8 cellular contexts compared by ENCODE assay signal in genomic region chr1:3796215-3797193, GRCh38. TPM values are rescaled to one million over a fixed set of nuclear protein-coding genes. Genes with fewer than 3 reads are reported as not detected.
DNase-seq lines count a peak whose midpoint lies in the region; ATAC-seq and TF ChIP-seq lines count a peak whose summit lies in the region.

Gene LRRC47, minus strand, starts transcription at chr1:3796498. Its CDS starts 22 bp downstream, at chr1:3796476.

- H3K4me3 ChIP-seq in BJ (ENCODE audit: low read depth, low read length), result peak within 1 kb of the TSS; percentile 89

- CTCF ChIA-PET in BJ (lab: Yijun Ruan, JAX), result interaction anchor here (0.6 to 3.4 kb wide), 7 partner anchors 11 to 343 kb away, joined by 3 to 13 read pairs (median 3); partner anchors contain the start of gene ARHGEF16

- no peaks in the 10 kb centered on the region for H3K36me3 ChIP-seq in BJ (ENCODE audit: control insufficient read depth, insufficient read depth, low read length)

- TF ChIP-seq CTCF in BJ (IDR thresholded peaks at IDR 0.05; ENCODE audit: insufficient read depth, low read depth, low read length), result peak; percentile 11; the same call in 1 of the 2 replicates

- H3K27me3 ChIP-seq in BJ (ENCODE audit: control insufficient read depth, insufficient read depth, low read length), result peaks cover 2% of the 10 kb centered on the region

- ATAC-seq in HG03439 (IDR thresholded peaks at IDR 0.05; ENCODE audit: unreplicated experiment), result peak; percentile 89
- ATAC-seq in left lobe of liver, result peak; percentile 99

- POLR2A ChIA-PET in BJ (lab: Charles Lee), result interaction anchor here (0.6 kb wide), 2 partner anchors 11 to 1385 kb away, joined by 3 to 5 read pairs; no protein-coding TSS in a partner anchor

- peak; percentile 19 for DNase-seq in BJ (ENCODE audit: low read depth)
- peak; percentile 100 for DNase-seq in GM19238 (ENCODE audit: insufficient read length, low spot score)
- DNase-seq in NCI-H748 treated with DMSO at 0.1 percent for 48 hours (lab: John Stamatoyannopoulos, UW), result peak; percentile 36
- DNase-seq in activated CD4-positive, alpha-beta T cell treated with anti-CD3 and anti-CD28 coated beads, Interleukin-2, amount 50 U/mL, for 1 hour, result peak; percentile 94
- peak; percentile 79 for DNase-seq in cortex of kidney (lab: John Stamatoyannopoulos, UW)
- DNase-seq in left lobe of liver (ENCODE audit: low spot score), result peak; percentile 95
- DNase-seq in stimulated activated CD4-positive, alpha-beta T cell treated with anti-CD3 and anti-CD28 coated beads, Interleukin-2, amount 100 ng/mL, for 24 hours, result peak; percentile 95 to 96

RNA-seq across cellular contexts. Expression of gene LRRC47, which starts in this region (rescaled TPM):
- polyA plus RNA-seq in BJ (2011; rRNA removed), result 17.7 and 22.8 TPM in 2 replicates
- 7.8 and 9.0 TPM in 2 replicates for polyA minus RNA-seq in BJ (2011; rRNA and poly(A)+ RNA removed)
- 27.5 TPM for total RNA-seq in left lobe of liver

Comparison
In these comparisons a context has a peak if more than half of its experiments do, and no peak if none do; other contexts are left out.
1. Peak in every context shown above with its lines: DNase-seq, ATAC-seq and H3K4me3 ChIP-seq.
2. DNase-seq: peak in every context shown above with its lines; median percentile 100 in GM19238; 96 in stimulated activated CD4-positive, alpha-beta T cell treated with anti-CD3 and anti-CD28 coated beads, Interleukin-2, amount 100 ng/mL, for 24 hours; 95 in left lobe of liver; 94 in activated CD4-positive, alpha-beta T cell treated with anti-CD3 and anti-CD28 coated beads, Interleukin-2, amount 50 U/mL, for 1 hour; 79 in cortex of kidney; 36 in NCI-H748 treated with DMSO at 0.1 percent for 48 hours; 19 in BJ.